ENCODE assay signal across 15 cellular contexts in genomic region chr3:189572249-189572648, GRCh38. TPM values are rescaled to one million over a fixed set of nuclear protein-coding genes. Genes with fewer than 3 reads are reported as not detected.
DNase-seq lines count a peak whose midpoint lies in the region; TF ChIP-seq lines count a peak whose summit lies in the region.
"Had no signal": no experiment of that assay in that cellular context is flagged by ENCODE, and none has a peak within 500 bp of the region (broad histone marks: within the 10 kb centered on the region; RNA-seq: fewer than 3 reads in every experiment).

No MANE protein-coding gene starts in this region.

- H3K36me3 ChIP-seq in GM23248 (ENCODE audit: low read depth) (no peaks in the 10 kb centered on the region), esophagus muscularis mucosa (no peaks in the 10 kb centered on the region)

- intact Hi-C loops in esophagus muscularis mucosa (cut with DNase I), result no loop called here

- 0 out of 2 replicates have a peak overlapping the region, but pooled peaks have one; percentile 45 for H2AFZ ChIP-seq in GM23248

- H3K4me1 ChIP-seq in GM23248 (ENCODE audit: insufficient read depth), result peaks cover 21% of the 10 kb centered on the region
- no peaks in the 10 kb centered on the region for H3K4me1 ChIP-seq in esophagus muscularis mucosa

- no peaks in the 10 kb centered on the region for H4K20me1 ChIP-seq in GM23248 (ENCODE audit: insufficient read depth)

- H3K36me3 Mint-ChIP-seq in endothelial cell (ENCODE audit: low read depth, unreplicated experiment), result no peaks in the 10 kb centered on the region
- H3K36me3 Mint-ChIP-seq: T-cell had no signal

- no peaks in the 10 kb centered on the region for H3K9me2 ChIP-seq in GM23248 (ENCODE audit: insufficient read depth)

- H3K27me3 Mint-ChIP-seq in endothelial cell (ENCODE audit: unreplicated experiment), result peaks cover 1% of the 10 kb centered on the region
- H3K27me3 Mint-ChIP-seq: activated B cell treated with CpG ODN at 0.5 μM for 24 hours, T-cell had no signal

- H3K4me3 ChIP-seq in GM23248 (no peak overlapping the region), esophagus muscularis mucosa (no peak overlapping the region)

- TF ChIP-seq CTCF in esophagus muscularis mucosa (IDR thresholded peaks at IDR 0.05), result no peak
- TF ChIP-seq CTCF in endothelial cell (IDR thresholded peaks at IDR 0.05; ENCODE audit: unreplicated experiment), result no peak

- H3K9me3 Mint-ChIP-seq in endothelial cell (ENCODE audit: unreplicated experiment), result no peaks in the 10 kb centered on the region
- H3K9me3 Mint-ChIP-seq: activated B cell treated with CpG ODN at 0.5 μM for 24 hours, T-cell had no signal

- H3K27ac ChIP-seq in GM23248 (peak overlapping the region; percentile 76), esophagus muscularis mucosa (replicated peaks in 1 of 4) (no peak overlapping the region)
- H3K27ac ChIP-seq: 22Rv1 had no signal

- H3K9me3 ChIP-seq in GM23248 (ENCODE audit: low read depth) (no peaks in the 10 kb centered on the region), esophagus muscularis mucosa (no peaks in the 10 kb centered on the region)

- H3K27me3 ChIP-seq in GM23248 (replicated peaks; ENCODE audit: insufficient read depth) (no peaks in the 10 kb centered on the region), esophagus muscularis mucosa (no peaks in the 10 kb centered on the region)

- peaks cover 15% of the 10 kb centered on the region for H3F3A ChIP-seq in GM23248 (ENCODE audit: insufficient read depth)

- TF ChIP-seq POLR2A in esophagus muscularis mucosa (IDR thresholded peaks at IDR 0.05; ENCODE audit: low read depth), result no peak

- no peaks in the 10 kb centered on the region for H3K79me2 ChIP-seq in GM23248 (ENCODE audit: insufficient read depth)

- no peak for TF ChIP-seq EP300 in esophagus muscularis mucosa (IDR thresholded peaks at IDR 0.05)

- H3K9ac ChIP-seq in GM23248, result peak overlapping the region; percentile 5; the same call in 1 of the 2 replicates

- H3K4me1 Mint-ChIP-seq in endothelial cell (ENCODE audit: unreplicated experiment), result no peaks in the 10 kb centered on the region

- WGBS in GM23248 (ENCODE audit: low coverage in 1 of 2, low lambda C conversion rate in 2 of 2, missing lambda C conversion rate in 2 of 2), 2 experiments, result 10 to 11% methylated on average over 2 of the region's 2 CpGs
- WGBS in esophagus muscularis mucosa, result 83% methylated on average over 2 of the region's 2 CpGs

- no peak overlapping the region for H3K27ac Mint-ChIP-seq in endothelial cell (ENCODE audit: unreplicated experiment)
- H3K27ac Mint-ChIP-seq: activated B cell treated with CpG ODN at 0.5 μM for 24 hours, T-cell had no signal

- in situ Hi-C loops in GM23248 (cut with MboI), result no loop called here

- peak overlapping the region; percentile 58 for H3K4me2 ChIP-seq in GM23248 (ENCODE audit: unreplicated experiment)

- H3K4me3 Mint-ChIP-seq in endothelial cell (ENCODE audit: unreplicated experiment), result no peak overlapping the region
- H3K4me3 Mint-ChIP-seq: activated B cell treated with CpG ODN at 0.5 μM for 24 hours, T-cell had no signal

- peak; percentile 21 for DNase-seq in DMS153 (lab: John Stamatoyannopoulos, UW)
- DNase-seq in DMS153 treated with DMSO at 0.1 percent for 48 hours (lab: John Stamatoyannopoulos, UW; ENCODE audit: unreplicated experiment), result no peak
- peak; percentile 76 for DNase-seq in GM23248
- peak; percentile 24 for DNase-seq in amniotic epithelial cell (ENCODE audit: low read depth)
- peak; percentile 81 for DNase-seq in renal cortical epithelial cell (ENCODE audit: low read depth)
- no peak for DNase-seq in esophagus muscularis mucosa (ENCODE audit: extremely low spot score)
- no peak for DNase-seq in central memory CD4-positive, alpha-beta T cell
- DNase-seq in endothelial cell (ENCODE audit: low spot score), result no peak
- DNase-seq: activated B cell treated with CpG ODN at 0.5 μM for 24 hours, IMR-90, NCI-H1092, NCI-H345, T-cell had no signal

RNA-seq across cellular contexts. Expression of gene TP63, which starts 58.9 kb away (rescaled TPM):
- not detected in 2 replicates for total RNA-seq in GM23248 (2014; rRNA removed; shearing (Covaris generic))
- polyA plus RNA-seq in GM23248 (2016; fragmentation: Nextera tagmentation; extraction: Ambion mirVana), result not detected in 2 replicates
- total RNA-seq in renal cortical epithelial cell, result under 0.01 and 0.52 TPM in 2 replicates
- under 1 TPM; under 0.01 to 0.34 (median 0.21) TPM for total RNA-seq in esophagus muscularis mucosa
- total RNA-seq in endothelial cell (ENCODE audit: unreplicated experiment), result 1.0 TPM
- total RNA-seq: epithelial cell of proximal tubule, IMR-90 had no signal
- polyA plus RNA-seq: IMR-90 had no signal

Comparison
In these comparisons a context has a peak if more than half of its experiments do, and no peak if none do; other contexts are left out.
1. DNase-seq: peak in DMS153 (single experiment), GM23248 (single experiment), amniotic epithelial cell (single experiment) and renal cortical epithelial cell (single experiment); none in DMS153 treated with DMSO at 0.1 percent for 48 hours (single experiment), esophagus muscularis mucosa (single experiment), central memory CD4-positive, alpha-beta T cell (single experiment) and endothelial cell (single experiment).